17 cellular contexts compared by ENCODE assay signal in genomic region chr1:151773698-151774097, GRCh38. TPM values are rescaled to one million over a fixed set of nuclear protein-coding genes. Genes with fewer than 3 reads are reported as not detected.
DNase-seq lines count a peak whose midpoint lies in the region; ATAC-seq, FAIRE-seq and TF ChIP-seq lines count a peak whose summit lies in the region.
"Had no signal": no experiment of that assay in that cellular context is flagged by ENCODE, and none has a peak within 500 bp of the region (broad histone marks: within the 10 kb centered on the region; RNA-seq: fewer than 3 reads in every experiment).

No MANE protein-coding gene starts in this region.

- TF ChIP-seq CTCF in MCF 10A (IDR thresholded peaks at IDR 0.05; ENCODE audit: unreplicated experiment) (no peak), breast epithelium (IDR thresholded peaks at IDR 0.05) (no peak), fibroblast of the aortic adventitia (IDR thresholded peaks at IDR 0.05; ENCODE audit: insufficient read depth, low read length) (no peak), A673 (conservative IDR thresholded peaks at IDR 0.05; ENCODE audit: low read depth, low read length) (no peak)

- BruUV-seq in MCF 10A (replicated peaks; lab: Mats Ljungman, UMichigan) (no TSS peak), A673 (replicated peaks; lab: Mats Ljungman, UMichigan) (no TSS peak)

- ATAC-seq in activated T-helper 17 cell treated with anti-CD3 and anti-CD28 coated beads, Interleukin-2, amount 50 U/mL, for 72 hours (replicated peaks): peak; percentile 84
- ATAC-seq in GM21367 (IDR thresholded peaks at IDR 0.05; ENCODE audit: unreplicated experiment): no peak

- no peaks in the 10 kb centered on the region for H3K27me3 ChIP-seq in breast epithelium
- peaks cover 5% of the 10 kb centered on the region for H3K27me3 ChIP-seq in A673 (replicated peaks; ENCODE audit: insufficient read depth, low read depth, low read length, poor library complexity)
- no peaks in the 10 kb centered on the region for H3K27me3 ChIP-seq in MG63
- H3K27me3 ChIP-seq: pancreas, SJSA1 had no signal

- H3K27me3 Mint-ChIP-seq in MCF 10A (ENCODE audit: insufficient read depth, unreplicated experiment): no peaks in the 10 kb centered on the region
- H3K27me3 Mint-ChIP-seq in activated T-helper 17 cell treated with anti-CD3 and anti-CD28 coated beads, Interleukin-2, amount 50 U/mL, for 72 hours: no peaks in the 10 kb centered on the region
- H3K27me3 Mint-ChIP-seq: activated naive CD8-positive, alpha-beta T cell had no signal

- no peak overlapping the region for H3K4me3 Mint-ChIP-seq in MCF 10A (ENCODE audit: unreplicated experiment)
- H3K4me3 Mint-ChIP-seq in activated T-helper 17 cell treated with anti-CD3 and anti-CD28 coated beads, Interleukin-2, amount 50 U/mL, for 72 hours: no peak overlapping the region
- H3K4me3 Mint-ChIP-seq: activated naive CD8-positive, alpha-beta T cell had no signal

- H3K9me3 Mint-ChIP-seq in MCF 10A (ENCODE audit: unreplicated experiment): no peaks in the 10 kb centered on the region
- H3K9me3 Mint-ChIP-seq in activated T-helper 17 cell treated with anti-CD3 and anti-CD28 coated beads, Interleukin-2, amount 50 U/mL, for 72 hours: no peaks in the 10 kb centered on the region

- DNase-seq in MCF 10A (ENCODE audit: unreplicated experiment) (peak; percentile 83), breast epithelium (ENCODE audit: low spot score in 2 of 2) (no peak), fibroblast of the aortic adventitia (ENCODE audit: low read depth) (peak; percentile 46), urothelium cell line (ENCODE audit: low spot score) (peak; percentile 23), A673 (ENCODE audit: low spot score) (no peak), MG63 (no peak)
- DNase-seq: activated CD8-positive, alpha-beta memory T cell treated with anti-CD3 and anti-CD28 coated beads, Interleukin-2, amount 50 U/mL, for 4 hours; cortex of kidney; MM.1S; pancreas; stimulated activated CD4-positive, alpha-beta T cell treated with anti-CD3 and anti-CD28 coated beads, Interleukin-12 subunit alpha, Interleukin-12 subunit beta, amount 100 ng/mL, for 4 hours had no signal

- intact Hi-C loops in MCF 10A (cut with micrococcal nuclease): no loop called here
- intact Hi-C loops in breast epithelium (cut with DNase I; ENCODE audit: low total_unique reads): no loop called here
- intact Hi-C loops in A673 (cut with micrococcal nuclease; ENCODE audit: unreplicated experiment): no loop called here

- CTCF ChIA-PET in MCF 10A (lab: Yijun Ruan, JAX) (interaction anchor here (0.6 to 2.6 kb wide), 6 partner anchors 19 to 373 kb away, joined by 3 to 10 read pairs (median 3); no protein-coding TSS in a partner anchor), A673 (lab: Charles Lee) (no interaction called here)

- H3K4me1 Mint-ChIP-seq in MCF 10A (ENCODE audit: insufficient read depth, unreplicated experiment): peaks cover 6% of the 10 kb centered on the region
- no peaks in the 10 kb centered on the region for H3K4me1 Mint-ChIP-seq in activated T-helper 17 cell treated with anti-CD3 and anti-CD28 coated beads, Interleukin-2, amount 50 U/mL, for 72 hours

- POLR2A ChIA-PET in MCF 10A (lab: Yijun Ruan, JAX): interaction anchor here (0.6 to 4.7 kb wide), 10 partner anchors 10 to 1344 kb away, joined by 3 to 56 read pairs (median 4); partner anchors contain the start of genes MRPL9, PSMB4 and PSMD4
- POLR2A ChIA-PET in A673 (lab: Charles Lee; ENCODE audit: low non-redundant PET): no interaction called here

- H3K36me3 ChIP-seq in breast epithelium (no peaks in the 10 kb centered on the region), A673 (ENCODE audit: insufficient read depth, low read length, poor library complexity, severe bottlenecking) (no peaks in the 10 kb centered on the region), MG63 (peaks cover 5% of the 10 kb centered on the region; the same call in 1 of the 2 replicates)
- H3K36me3 ChIP-seq: pancreas, SJSA1 had no signal

- TF ChIP-seq POLR2A in breast epithelium (IDR thresholded peaks at IDR 0.05): no peak

- no peaks in the 10 kb centered on the region for H3K36me3 Mint-ChIP-seq in MCF 10A (ENCODE audit: insufficient read depth, unreplicated experiment)
- peaks cover 56% of the 10 kb centered on the region for H3K36me3 Mint-ChIP-seq in activated T-helper 17 cell treated with anti-CD3 and anti-CD28 coated beads, Interleukin-2, amount 50 U/mL, for 72 hours (ENCODE audit: low read depth)
- H3K36me3 Mint-ChIP-seq: activated naive CD8-positive, alpha-beta T cell had no signal

- H3K4me1 ChIP-seq in breast epithelium (no peaks in the 10 kb centered on the region), A673 (ENCODE audit: insufficient read depth, low read length, poor library complexity, severe bottlenecking) (no peaks in the 10 kb centered on the region)
- H3K4me1 ChIP-seq: pancreas, SJSA1 had no signal

- H3K27ac Mint-ChIP-seq in MCF 10A (ENCODE audit: low read depth, unreplicated experiment): peak overlapping the region; percentile 2
- no peak overlapping the region for H3K27ac Mint-ChIP-seq in activated T-helper 17 cell treated with anti-CD3 and anti-CD28 coated beads, Interleukin-2, amount 50 U/mL, for 72 hours
- H3K27ac Mint-ChIP-seq: activated naive CD8-positive, alpha-beta T cell had no signal

- H3K4me3 ChIP-seq in breast epithelium (no peak overlapping the region), fibroblast of the aortic adventitia (ENCODE audit: low read depth, low read length) (no peak overlapping the region), A673 (ENCODE audit: low read depth, low read length, poor library complexity, severe bottlenecking) (no peak overlapping the region), MG63 (no peak overlapping the region)
- H3K4me3 ChIP-seq: pancreas, SJSA1 had no signal

- H3K9me3 ChIP-seq in breast epithelium: no peaks in the 10 kb centered on the region
- H3K9me3 ChIP-seq in A673 (ENCODE audit: low read depth, low read length, poor library complexity, severe bottlenecking): no peaks in the 10 kb centered on the region
- no peaks in the 10 kb centered on the region for H3K9me3 ChIP-seq in MG63
- H3K9me3 ChIP-seq: pancreas, SJSA1 had no signal

- H3K27ac ChIP-seq in breast epithelium (no peak overlapping the region), A673 (ENCODE audit: low read depth, low read length, poor library complexity, severe bottlenecking) (no peak overlapping the region)
- H3K27ac ChIP-seq: pancreas, SJSA1 had no signal

- no peak for FAIRE-seq in urothelium cell line (lab: Jason Lieb, UNC)
- FAIRE-seq: pancreas had no signal

RNA-seq across cellular contexts. Expression of gene MRPL9, which starts 10.4 kb away (rescaled TPM):
- total RNA-seq in MCF 10A (2022) (145 and 146 TPM in 2 replicates), breast epithelium (10 to 100 TPM; 58.3 to 68.5 (median 66.9) TPM), fibroblast of the aortic adventitia (ENCODE audit: low replicate concordance) (57.6 and 120 TPM in 2 replicates), A673 (2021) (132 and 143 TPM in 2 replicates)
- 100 to 1,000 TPM in 1 of 2 donors, 10 to 100 TPM in 1; 80.4 to 160 TPM for total RNA-seq in activated T-helper 17 cell treated with anti-CD3 and anti-CD28 coated beads, Interleukin-2, amount 50 U/mL, for 72 hours
- 121 and 167 TPM in 2 replicates for total RNA-seq in MG63 (2014; rRNA removed; shearing (Covaris generic); ENCODE audit: low replicate concordance)

RNA-seq across cellular contexts. Expression of gene TDRKH, which starts 16.6 kb away (rescaled TPM):
- 5.6 and 10.6 TPM in 2 replicates for total RNA-seq in MCF 10A (2022)
- total RNA-seq in breast epithelium: 1 to 10 TPM; 5.6 to 9.7 (median 6.7) TPM
- 10 to 100 TPM; 20.3 to 21.8 TPM for total RNA-seq in activated T-helper 17 cell treated with anti-CD3 and anti-CD28 coated beads, Interleukin-2, amount 50 U/mL, for 72 hours
- total RNA-seq in fibroblast of the aortic adventitia (ENCODE audit: low replicate concordance): 1.6 and 2.1 TPM in 2 replicates
- 2.1 and 3.2 TPM in 2 replicates for total RNA-seq in A673 (2021)
- 14.1 and 23.5 TPM in 2 replicates for total RNA-seq in MG63 (2014; rRNA removed; shearing (Covaris generic); ENCODE audit: low replicate concordance)

RNA-seq across cellular contexts. Expression of gene LINGO4, which starts 31.5 kb away (rescaled TPM):
- total RNA-seq in MCF 10A (2022) (0.10 TPM in 1 of 2 replicates, not detected in the other), breast epithelium (under 1 TPM; 0.16 to 0.88 (median 0.33) TPM), fibroblast of the aortic adventitia (ENCODE audit: low replicate concordance) (not detected in 2 replicates), A673 (2021) (not detected in 2 replicates)
- 1 to 10 TPM; 1.3 to 4.0 TPM for total RNA-seq in activated T-helper 17 cell treated with anti-CD3 and anti-CD28 coated beads, Interleukin-2, amount 50 U/mL, for 72 hours
- not detected in 2 replicates for total RNA-seq in MG63 (2014; rRNA removed; shearing (Covaris generic); ENCODE audit: low replicate concordance)
- total RNA-seq: SJSA1, temporal lobe had no signal

RNA-seq across cellular contexts. Expression of gene RIIAD1, which starts 52.4 kb away (rescaled TPM):
- total RNA-seq in MCF 10A (2022) (not detected in 2 replicates), breast epithelium (not detected), fibroblast of the aortic adventitia (ENCODE audit: low replicate concordance) (5.8 TPM in 1 of 2 replicates, not detected in the other), A673 (2021) (not detected in 2 replicates)
- not detected for total RNA-seq in activated T-helper 17 cell treated with anti-CD3 and anti-CD28 coated beads, Interleukin-2, amount 50 U/mL, for 72 hours
- total RNA-seq in MG63 (2014; rRNA removed; shearing (Covaris generic); ENCODE audit: low replicate concordance): not detected in 2 replicates
- total RNA-seq: mononuclear cell, SJSA1 had no signal

RNA-seq across cellular contexts. Expression of gene CELF3, which starts 57.1 kb away (rescaled TPM):
- total RNA-seq in MCF 10A (2022) (not detected in 2 replicates), breast epithelium (not detected), fibroblast of the aortic adventitia (ENCODE audit: low replicate concordance) (not detected in 2 replicates), A673 (2021) (0.15 TPM in 1 of 2 replicates, not detected in the other)
- total RNA-seq in activated T-helper 17 cell treated with anti-CD3 and anti-CD28 coated beads, Interleukin-2, amount 50 U/mL, for 72 hours: not detected
- total RNA-seq in MG63 (2014; rRNA removed; shearing (Covaris generic); ENCODE audit: low replicate concordance): not detected in 2 replicates
- total RNA-seq: mononuclear cell, SJSA1 had no signal

Comparison
In these comparisons a context has a peak if more than half of its experiments do, and no peak if none do; other contexts are left out.
1. DNase-seq: peak in MCF 10A (single experiment), fibroblast of the aortic adventitia (single experiment) and urothelium cell line (single experiment); none in breast epithelium (0 of 2), A673 (single experiment) and MG63 (single experiment).